34 cellular contexts compared by ENCODE assay signal in the genomic region with DNA sequence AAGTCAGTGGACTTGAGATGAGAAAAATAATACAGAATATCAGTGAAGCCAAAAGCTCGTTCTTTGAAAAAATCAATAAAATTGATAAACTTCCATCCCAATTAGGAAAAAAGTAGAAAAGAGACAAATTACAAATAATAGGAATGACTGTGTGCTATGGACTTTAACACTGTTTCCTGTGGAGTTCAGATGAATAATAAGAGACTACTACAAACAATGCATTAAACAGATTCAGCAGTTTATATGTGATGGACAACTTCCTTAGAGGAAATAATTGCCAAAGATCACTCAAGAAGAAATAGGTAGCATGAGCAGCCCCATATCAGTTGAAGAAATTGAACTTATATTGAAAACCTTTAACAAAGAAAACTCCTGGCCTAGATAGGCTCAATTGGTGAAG.
"Had no signal": no experiment of that assay in that cellular context is flagged by ENCODE, and none has a peak within 500 bp of the region (broad histone marks: within the 10 kb centered on the region; RNA-seq: fewer than 3 reads in every experiment).

No MANE protein-coding gene starts in this region.

- H3K27me3 Mint-ChIP-seq: activated B cell treated with CpG ODN at 0.5 μM for 24 hours; activated CD8-positive, alpha-beta memory T cell treated with anti-CD3 and anti-CD28 coated beads, Interleukin-2, amount 10 ng/mL, durations not matched to agents 7 days and 5 days; activated naive CD8-positive, alpha-beta T cell; activated T-helper 17 cell treated with anti-CD3 and anti-CD28 coated beads, Interleukin-2, amount 50 U/mL, for 72 hours; central memory CD8-positive, alpha-beta T cell; dendritic cell treated with granulocyte-macrophage colony-stimulating factor and Interleukin-4, amounts not matched to agents 40 ng/mL and 50 ng/mL, for 4 days; effector memory CD8-positive, alpha-beta T cell; T-cell had no signal

- H3K4me1 ChIP-seq: esophagus squamous epithelium, gastroesophageal sphincter had no signal

- H3K27ac Mint-ChIP-seq: activated B cell treated with CpG ODN at 0.5 μM for 24 hours; activated CD8-positive, alpha-beta memory T cell treated with anti-CD3 and anti-CD28 coated beads, Interleukin-2, amount 10 ng/mL, durations not matched to agents 7 days and 5 days; activated CD8-positive, alpha-beta T cell treated with anti-CD3 and anti-CD28 coated beads, Interleukin-2, amount 10 ng/mL, durations not matched to agents 7 days and 5 days; activated naive CD4-positive, alpha-beta T cell treated with anti-CD3 and anti-CD28 coated beads for 36 hours; activated naive CD8-positive, alpha-beta T cell; activated T-helper 17 cell treated with anti-CD3 and anti-CD28 coated beads, Interleukin-2, amount 50 U/mL, for 72 hours; dendritic cell treated with granulocyte-macrophage colony-stimulating factor and Interleukin-4, amounts not matched to agents 40 ng/mL and 50 ng/mL, for 4 days; T-cell; T-helper 1 cell treated with Interleukin-12 subunit alpha and Interleukin-12 subunit beta and Interleukin-4 antibody, amounts not matched to agents 30 μg/mL and 1 μg/mL, for 36 hours had no signal

- H3K27me3 ChIP-seq: brain microvascular endothelial cell, esophagus squamous epithelium, gastroesophageal sphincter, heart right ventricle had no signal

- H3K9me3 ChIP-seq: esophagus squamous epithelium, gastroesophageal sphincter, heart right ventricle had no signal

- H3K4me3 ChIP-seq: coronary artery, esophagus squamous epithelium, gastroesophageal sphincter, heart right ventricle had no signal

- DNase-seq: activated B cell treated with CpG ODN at 0.5 μM for 24 hours; activated CD4-positive, alpha-beta T cell treated with anti-CD3 and anti-CD28 coated beads for 48 hours; activated CD4-positive, alpha-beta T cell treated with anti-CD3 and anti-CD28 coated beads, Interleukin-2, amount 50 U/mL, for 1 hour; activated CD4-positive, alpha-beta T cell treated with anti-CD3 and anti-CD28 coated beads, Interleukin-2, amount 50 U/mL, for 48 hours; activated CD8-positive, alpha-beta memory T cell treated with anti-CD3 and anti-CD28 coated beads, Interleukin-2, amount 10 ng/mL, durations not matched to agents 7 days and 5 days; activated CD8-positive, alpha-beta memory T cell treated with anti-CD3 and anti-CD28 coated beads, Interleukin-2, amount 50 U/mL, for 4 hours; activated CD8-positive, alpha-beta T cell treated with anti-CD3 and anti-CD28 coated beads, Interleukin-2, amount 10 ng/mL, durations not matched to agents 7 days and 5 days; activated effector memory CD4-positive, alpha-beta T cell treated with anti-CD3 and anti-CD28 coated beads, Interleukin-2, amount 50 U/mL, for 16 hours; activated naive CD4-positive, alpha-beta T cell treated with anti-CD3 and anti-CD28 coated beads for 36 hours; activated T-cell treated with anti-CD3 and anti-CD28 coated beads, Interleukin-2, amount 50 U/mL, for 1 hour; amniotic stem cell; anterior cingulate cortex; brain microvascular endothelial cell; effector CD4-positive, alpha-beta T cell; effector memory CD8-positive, alpha-beta T cell; esophagus squamous epithelium; foreskin melanocyte; heart right ventricle; SW 1271; T-cell; T1000; WERI-Rb-1 had no signal

- H3K9me3 Mint-ChIP-seq: activated B cell treated with CpG ODN at 0.5 μM for 24 hours; activated naive CD4-positive, alpha-beta T cell treated with anti-CD3 and anti-CD28 coated beads for 36 hours; activated T-helper 17 cell treated with anti-CD3 and anti-CD28 coated beads, Interleukin-2, amount 50 U/mL, for 72 hours; central memory CD8-positive, alpha-beta T cell; dendritic cell treated with granulocyte-macrophage colony-stimulating factor and Interleukin-4, amounts not matched to agents 40 ng/mL and 50 ng/mL, for 4 days; effector memory CD8-positive, alpha-beta T cell; T-cell; T-helper 1 cell treated with Interleukin-12 subunit alpha and Interleukin-12 subunit beta and Interleukin-4 antibody, amounts not matched to agents 30 μg/mL and 1 μg/mL, for 36 hours; T-helper 2 cell treated with Interferon-gamma antibody and Interleukin-4, amounts not matched to agents 5 μg/mL and 100 μg/mL, for 36 hours had no signal

- FAIRE-seq: astrocyte, bronchial epithelial cell had no signal

- ATAC-seq: activated CD4-positive, CD25-positive, alpha-beta regulatory T cell treated with anti-CD3 and anti-CD28 coated beads, Interleukin-2, amount 50 U/mL, for 24 hours; activated CD8-positive, alpha-beta memory T cell treated with anti-CD3 and anti-CD28 coated beads, Interleukin-2, amount 10 ng/mL, durations not matched to agents 7 days and 5 days; activated CD8-positive, alpha-beta T cell treated with anti-CD3 and anti-CD28 coated beads, Interleukin-2, amount 10 ng/mL, durations not matched to agents 7 days and 5 days; activated T-helper 17 cell treated with anti-CD3 and anti-CD28 coated beads, Interleukin-2, amount 50 U/mL, for 72 hours; effector memory CD8-positive, alpha-beta T cell; gastroesophageal sphincter; heart right ventricle; T-cell had no signal

- H3K27ac ChIP-seq: brain microvascular endothelial cell, coronary artery, epithelial cell of prostate, esophagus squamous epithelium, gastroesophageal sphincter, heart right ventricle, WERI-Rb-1 had no signal

- H3K4me3 Mint-ChIP-seq: activated B cell treated with CpG ODN at 0.5 μM for 24 hours; activated CD8-positive, alpha-beta memory T cell treated with anti-CD3 and anti-CD28 coated beads, Interleukin-2, amount 10 ng/mL, durations not matched to agents 7 days and 5 days; activated CD8-positive, alpha-beta T cell treated with anti-CD3 and anti-CD28 coated beads, Interleukin-2, amount 10 ng/mL, durations not matched to agents 7 days and 5 days; activated naive CD4-positive, alpha-beta T cell treated with anti-CD3 and anti-CD28 coated beads for 36 hours; activated naive CD8-positive, alpha-beta T cell; activated T-helper 17 cell treated with anti-CD3 and anti-CD28 coated beads, Interleukin-2, amount 50 U/mL, for 72 hours; central memory CD8-positive, alpha-beta T cell; dendritic cell treated with granulocyte-macrophage colony-stimulating factor and Interleukin-4, amounts not matched to agents 40 ng/mL and 50 ng/mL, for 4 days; effector memory CD8-positive, alpha-beta T cell; T-cell; T-helper 1 cell treated with Interleukin-12 subunit alpha and Interleukin-12 subunit beta and Interleukin-4 antibody, amounts not matched to agents 30 μg/mL and 1 μg/mL, for 36 hours; T-helper 2 cell treated with Interferon-gamma antibody and Interleukin-4, amounts not matched to agents 5 μg/mL and 100 μg/mL, for 36 hours had no signal
